Comparison of ENCODE assay signal across 8 cellular contexts in the genomic region with DNA sequence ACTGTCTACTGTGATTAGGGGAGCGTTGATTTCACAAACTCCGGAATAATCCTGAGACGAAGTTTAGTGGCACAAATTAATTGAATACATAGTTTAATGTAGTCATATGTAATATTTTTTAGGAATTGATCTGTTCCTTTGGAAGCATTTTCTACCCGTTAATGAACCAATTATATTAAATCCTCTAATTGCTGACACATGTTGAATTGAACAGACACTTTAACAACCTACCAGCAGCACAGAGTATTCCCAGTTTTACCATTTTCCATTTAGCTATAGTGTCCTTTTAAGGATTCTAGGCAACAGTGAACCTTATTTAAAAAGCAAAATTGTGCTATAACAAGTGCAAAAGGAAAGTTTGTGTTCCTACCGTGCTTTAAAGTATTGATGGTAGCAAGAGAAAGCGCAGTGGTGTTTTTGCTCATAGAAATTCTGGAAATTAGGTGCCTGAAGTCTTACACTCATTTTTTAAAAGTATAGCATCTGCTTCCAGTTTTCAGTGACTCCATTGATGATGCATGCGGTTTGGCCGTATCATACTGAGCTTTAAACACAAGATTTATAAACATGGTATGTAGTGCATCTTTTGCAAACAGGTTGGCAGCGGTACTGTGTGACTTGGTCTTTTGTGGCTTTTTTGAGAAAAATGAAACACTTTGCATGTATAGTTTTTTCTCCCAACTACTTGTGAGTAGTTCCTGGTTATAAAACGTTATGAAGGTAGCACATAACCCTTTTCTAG. TPM values are rescaled to one million over a fixed set of nuclear protein-coding genes. Genes with fewer than 3 reads are reported as not detected.
DNase-seq lines count a peak whose midpoint lies in the region; ATAC-seq and TF ChIP-seq lines count a peak whose summit lies in the region.

No MANE protein-coding gene starts in this region.

- no peaks in the 10 kb centered on the region; the same call in none of the 2 replicates for H3K36me3 ChIP-seq in Caco-2 (ENCODE audit: control insufficient read depth, insufficient read depth, low read length)
- H3K36me3 ChIP-seq in OCI-LY7 (ENCODE audit: insufficient read depth, low read length), result peaks cover 65% of the 10 kb centered on the region
- H3K36me3 ChIP-seq in endocrine pancreas (ENCODE audit: control insufficient read depth, insufficient read depth, low read length), result no peaks in the 10 kb centered on the region
- peaks cover 26% of the 10 kb centered on the region for H3K36me3 ChIP-seq in osteoblast (ENCODE audit: insufficient read depth, low read length)

- H3K4me1 ChIP-seq in Caco-2 (peaks cover 8% of the 10 kb centered on the region; the same call in 1 of the 2 replicates), OCI-LY7 (ENCODE audit: insufficient read depth, low read length, poor library complexity, severe bottlenecking) (peaks cover 39% of the 10 kb centered on the region), endocrine pancreas (ENCODE audit: control insufficient read depth, insufficient read depth, low read length) (peaks cover 4% of the 10 kb centered on the region), osteoblast (ENCODE audit: insufficient read depth, low read length) (peaks cover 27% of the 10 kb centered on the region)

- peak overlapping the region; percentile 100 for H3K27ac Mint-ChIP-seq in Caco-2 (ENCODE audit: unreplicated experiment)

- H3K27me3 Mint-ChIP-seq in Caco-2 (ENCODE audit: insufficient read depth, unreplicated experiment), result no peaks in the 10 kb centered on the region

- H3K9me3 Mint-ChIP-seq in Caco-2 (ENCODE audit: unreplicated experiment), result no peaks in the 10 kb centered on the region

- H3K27me3 ChIP-seq in Caco-2 (replicated peaks; ENCODE audit: control insufficient read depth, insufficient read depth, low read length) (no peaks in the 10 kb centered on the region), endocrine pancreas (ENCODE audit: control insufficient read depth, insufficient read depth, low read length) (no peaks in the 10 kb centered on the region), osteoblast (ENCODE audit: insufficient read depth, low read length) (no peaks in the 10 kb centered on the region)

- peak overlapping the region; percentile 88 for H3K4me3 Mint-ChIP-seq in Caco-2 (ENCODE audit: unreplicated experiment)

- intact Hi-C loops in Caco-2 (cut with micrococcal nuclease; ENCODE audit: unreplicated experiment), result loop anchor here (10.0 kb wide), 2 partner anchors 109 to 251 kb away; a partner anchor contains a TSS
- intact Hi-C loops in OCI-LY7 (cut with micrococcal nuclease; ENCODE audit: unreplicated experiment), result loop anchor here (10.0 kb wide), 1 partner anchor 601 kb away; a partner anchor contains a TSS

- H3K9me3 ChIP-seq in Caco-2, result no peaks in the 10 kb centered on the region
- no peaks in the 10 kb centered on the region for H3K9me3 ChIP-seq in OCI-LY7 (ENCODE audit: low read length)
- H3K9me3 ChIP-seq in endocrine pancreas (ENCODE audit: control insufficient read depth, low read length), result no peaks in the 10 kb centered on the region
- H3K9me3 ChIP-seq in osteoblast (ENCODE audit: low read depth, low read length), result no peaks in the 10 kb centered on the region

- no peak overlapping the region for H2AFZ ChIP-seq in OCI-LY7 (ENCODE audit: low read length)
- no peak overlapping the region for H2AFZ ChIP-seq in osteoblast (ENCODE audit: low read length)

- POLR2A ChIA-PET in Caco-2 (lab: Charles Lee), result no interaction called here
- POLR2A ChIA-PET in OCI-LY7 (lab: Charles Lee), result no interaction called here

- H3K36me3 Mint-ChIP-seq in Caco-2 (ENCODE audit: insufficient read depth, unreplicated experiment), result peaks cover 77% of the 10 kb centered on the region

- no peak for ATAC-seq in GM19452 (IDR thresholded peaks at IDR 0.05; ENCODE audit: unreplicated experiment)

- no peaks in the 10 kb centered on the region for H3K4me1 Mint-ChIP-seq in Caco-2 (ENCODE audit: low read depth, unreplicated experiment)

- TF ChIP-seq CTCF in Caco-2 (IDR thresholded peaks at IDR 0.05; ENCODE audit: insufficient read depth in 1 of 2, low read depth in 1 of 2, low read length in 1 of 2, severe bottlenecking in 1 of 2, unreplicated experiment in 1 of 2) (no peak), OCI-LY7 (conservative IDR thresholded peaks at IDR 0.05; ENCODE audit: low read length) (no peak), osteoblast (IDR thresholded peaks at IDR 0.05; ENCODE audit: extremely low read depth, low read depth, low read length) (no peak)

- H4K20me1 ChIP-seq in OCI-LY7 (ENCODE audit: insufficient read depth, low read length) (peaks cover 46% of the 10 kb centered on the region), osteoblast (ENCODE audit: insufficient read depth, low read length) (peaks cover 55% of the 10 kb centered on the region)

- H3K9ac ChIP-seq in endocrine pancreas (ENCODE audit: control insufficient read depth, insufficient read depth, low read length), result peak overlapping the region; percentile 45

- DNase-seq in Caco-2, result no peak
- DNase-seq in OCI-LY7 (ENCODE audit: low spot score), result no peak
- peak; percentile 87 for DNase-seq in osteoblast (ENCODE audit: insufficient read length, low spot score, missing footprints)
- no peak for DNase-seq in iPS-NIHi7 (ENCODE audit: extremely low spot score)
- DNase-seq in activated effector memory CD4-positive, alpha-beta T cell treated with Interleukin-2 at 50 U/mL for 16 hours, result no peak
- DNase-seq in NCI-H2081 treated with DMSO at 0.1 percent for 48 hours (lab: John Stamatoyannopoulos, UW), result no peak

- H3K4me2 ChIP-seq in OCI-LY7 (ENCODE audit: low read length) (peak overlapping the region; percentile 97), osteoblast (ENCODE audit: insufficient read depth, low read length) (peak overlapping the region; percentile 87)

- CTCF ChIA-PET in Caco-2 (lab: Charles Lee) (no interaction called here), OCI-LY7 (lab: Charles Lee; ENCODE audit: unreplicated experiment) (interaction anchor here (0.6 kb wide), 1 partner anchor 591 kb away, joined by 3 read pairs; no protein-coding TSS in a partner anchor)

- peak overlapping the region; percentile 85 for H3K4me3 ChIP-seq in Caco-2 (ENCODE audit: low read depth, low read length)
- peak overlapping the region; percentile 100 for H3K4me3 ChIP-seq in OCI-LY7 (ENCODE audit: low read depth, low read length, poor library complexity, severe bottlenecking)
- H3K4me3 ChIP-seq in endocrine pancreas (ENCODE audit: control insufficient read depth, insufficient read depth, low read length), result peak overlapping the region; percentile 95
- H3K4me3 ChIP-seq in osteoblast (ENCODE audit: insufficient read depth, low read length), result peak overlapping the region; percentile 98

- BruUV-seq in Caco-2 (replicated peaks; lab: Mats Ljungman, UMichigan) (no TSS peak), OCI-LY7 (replicated peaks; lab: Mats Ljungman, UMichigan) (no TSS peak)

- H3K27ac ChIP-seq in OCI-LY7 (ENCODE audit: low read depth, low read length, poor library complexity, severe bottlenecking) (peak overlapping the region; percentile 93), osteoblast (ENCODE audit: low read depth, low read length) (peak overlapping the region; percentile 100)

- H3K9me2 ChIP-seq in OCI-LY7 (ENCODE audit: insufficient read depth, low read length), result no peaks in the 10 kb centered on the region

- peaks cover 80% of the 10 kb centered on the region for H3K79me2 ChIP-seq in OCI-LY7 (ENCODE audit: insufficient read depth, low read depth, low read length)
- H3K79me2 ChIP-seq in osteoblast (ENCODE audit: insufficient read depth, low read length), result peaks cover 67% of the 10 kb centered on the region

RNA-seq across cellular contexts. Expression of a gene that starts 1.8 kb away (rescaled TPM):
- total RNA-seq in Caco-2 (2022) (281 and 302 TPM in 2 replicates), OCI-LY7 (2022) (85.0 and 96.4 TPM in 2 replicates), osteoblast (160 and 203 TPM in 2 replicates)
- total RNA-seq in OCI-LY7 (2014; rRNA removed; shearing (Covaris generic)), result 69.6 and 75.1 TPM in 2 replicates
